In the genomic region with DNA sequence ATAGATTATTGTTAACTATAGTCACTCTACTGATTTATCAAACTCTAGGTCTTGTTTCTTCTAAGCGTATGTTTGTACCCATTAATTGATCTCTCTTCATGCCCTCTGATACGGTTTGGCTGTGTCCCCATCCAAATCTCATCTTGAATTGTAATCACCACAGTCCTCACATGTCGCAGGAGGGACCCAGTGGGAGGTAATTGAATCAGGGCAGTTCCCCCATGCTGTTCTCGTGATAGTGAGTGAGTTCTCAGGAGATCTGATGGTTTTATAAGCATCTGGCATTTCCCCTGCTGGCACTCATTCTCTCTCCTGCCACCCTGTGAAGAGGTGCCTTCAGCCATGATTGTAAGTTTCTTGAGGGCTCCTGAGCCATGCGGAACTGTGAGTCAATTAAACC, we compare ENCODE assay signal across 8 cellular contexts. TPM values are rescaled to one million over a fixed set of nuclear protein-coding genes. Genes with fewer than 3 reads are reported as not detected.
"Had no signal": no experiment of that assay in that cellular context is flagged by ENCODE, and none has a peak within 500 bp of the region (broad histone marks: within the 10 kb centered on the region; RNA-seq: fewer than 3 reads in every experiment).

No MANE protein-coding gene starts in this region.

RNA-seq across cellular contexts. Expression of a gene that starts 21.9 kb away (rescaled TPM):
- total RNA-seq: activated CD4-positive, alpha-beta memory T cell treated with anti-CD3 and anti-CD28 coated beads, Interleukin-2, amount 10 ng/mL, durations not matched to agents 7 days and 5 days; activated CD4-positive, alpha-beta T cell treated with anti-CD3 and anti-CD28 coated beads, Interleukin-2, amount 10 ng/mL, durations not matched to agents 7 days and 5 days; activated CD8-positive, alpha-beta memory T cell treated with anti-CD3 and anti-CD28 coated beads, Interleukin-2, amount 10 ng/mL, durations not matched to agents 7 days and 5 days; activated CD8-positive, alpha-beta T cell treated with anti-CD3 and anti-CD28 coated beads, Interleukin-2, amount 10 ng/mL, durations not matched to agents 7 days and 5 days; activated naive CD8-positive, alpha-beta T cell treated with anti-CD3 and anti-CD28 coated beads, Interleukin-2, amount 10 ng/mL, durations not matched to agents 7 days and 5 days; activated T-helper 2 cell treated with anti-CD3 and anti-CD28 coated beads, Interferon-gamma antibody, Interleukin-2, Interleukin-4, amounts not matched to agents 10 μg/mL and 5 μg/mL and 100 μg/mL, durations not matched to agents 14 hours and 24 hours and 36 hours; cardiac muscle cell had no signal
- polyA plus RNA-seq: adipose tissue had no signal
